Comparison of ENCODE assay signal across 8 cellular contexts in the genomic region with DNA sequence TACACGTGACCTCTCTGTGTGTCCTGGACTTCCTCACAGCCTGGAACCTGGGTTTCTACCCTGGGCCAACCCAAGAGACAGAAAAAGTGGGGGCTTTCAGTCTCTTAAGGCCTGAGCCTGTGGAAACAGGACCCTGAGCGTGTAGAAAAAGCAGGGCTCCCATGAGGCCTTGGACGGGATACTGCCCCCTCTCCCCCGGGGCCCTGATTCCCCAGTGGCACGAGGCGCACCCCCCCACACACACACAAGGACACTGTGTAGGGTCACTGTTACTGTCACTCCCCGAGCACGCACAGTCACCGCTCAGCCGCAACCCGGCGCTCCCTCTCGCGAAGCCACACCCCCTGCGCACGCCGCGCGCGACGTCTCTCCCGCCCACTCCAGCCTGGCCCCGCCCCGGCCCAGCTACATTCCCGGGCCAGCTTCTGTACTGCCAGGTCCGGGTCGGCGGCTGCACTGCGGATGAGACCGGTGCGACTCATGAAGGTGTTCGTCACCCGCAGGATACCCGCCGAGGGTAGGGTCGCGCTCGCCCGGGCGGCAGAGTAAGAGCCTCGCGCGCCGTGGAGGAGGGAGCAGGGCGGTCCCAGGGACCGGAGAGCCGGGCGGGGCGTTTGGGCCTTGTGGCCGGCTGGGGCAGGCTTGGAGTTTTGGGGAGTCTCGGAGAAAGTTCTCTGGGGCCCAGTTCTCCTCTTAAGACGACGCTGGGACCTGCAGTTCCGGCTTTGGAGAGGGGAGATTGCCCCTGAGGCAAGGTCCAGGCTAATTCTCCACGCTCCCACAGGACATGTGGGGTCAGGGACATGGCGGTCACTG. TPM values are rescaled to one million over a fixed set of nuclear protein-coding genes. Genes with fewer than 3 reads are reported as not detected.
DNase-seq lines count a peak whose midpoint lies in the region; ATAC-seq and TF ChIP-seq lines count a peak whose summit lies in the region.

A gene (plus strand): TSS at position 408 of the 816 bp plus-strand sequence. CDS start 55 bp downstream, at position 463.

- intact Hi-C loops in mucosa of descending colon (cut with DNase I, micrococcal nuclease) = no loop called here

- H3K27ac ChIP-seq in OCI-LY1 (ENCODE audit: low read depth, low read length, poor library complexity, severe bottlenecking) = peak within 1 kb of the TSS; percentile 100

- no peaks in the 10 kb centered on the region for H3K9me2 ChIP-seq in OCI-LY1 (ENCODE audit: low read depth, low read length)

- H3K36me3 ChIP-seq in OCI-LY1 (ENCODE audit: insufficient read depth, low read length) (peaks cover 40% of the 10 kb centered on the region), mucosa of descending colon (ENCODE audit: low read depth) (no peaks in the 10 kb centered on the region)

- H3K4me2 ChIP-seq in OCI-LY1 (ENCODE audit: low read length) = peak within 1 kb of the TSS; percentile 95

- H3K9me3 ChIP-seq in OCI-LY1 (ENCODE audit: low read length) = no peaks in the 10 kb centered on the region
- H3K9me3 ChIP-seq in mucosa of descending colon = no peaks in the 10 kb centered on the region

- in situ Hi-C loops in Caki2 (cut with HindIII; ENCODE audit: low pct_unique_long_range_greater_than_20kb, low sequenced_read_pairs) = no loop called here

- H3K9ac ChIP-seq in OCI-LY1 (ENCODE audit: low read length) = peak within 1 kb of the TSS; percentile 84

- H3K4me1 ChIP-seq in OCI-LY1 (ENCODE audit: insufficient read depth, low read length, severe bottlenecking) (peaks cover 80% of the 10 kb centered on the region), mucosa of descending colon (ENCODE audit: low read depth) (peaks cover 16% of the 10 kb centered on the region)

- no peak for TF ChIP-seq CTCF in OCI-LY1 (IDR thresholded peaks at IDR 0.05; ENCODE audit: low read length)
- TF ChIP-seq CTCF in mucosa of descending colon (IDR thresholded peaks at IDR 0.05) = no peak

- H2AFZ ChIP-seq in OCI-LY1 (ENCODE audit: low read length) = no peak within 1 kb of the TSS

- H3K79me2 ChIP-seq in OCI-LY1 (ENCODE audit: insufficient read depth, low read length) = peaks cover 28% of the 10 kb centered on the region

- no peaks in the 10 kb centered on the region for H3F3A ChIP-seq in OCI-LY1 (ENCODE audit: insufficient read depth, low read length)

- ATAC-seq in GM21367 (IDR thresholded peaks at IDR 0.05; ENCODE audit: unreplicated experiment) (peak; percentile 87), mucosa of descending colon (peak; percentile 99)

- H3K4me3 ChIP-seq in OCI-LY1 (ENCODE audit: low read depth, low read length, poor library complexity, severe bottlenecking) = peak within 1 kb of the TSS; percentile 81
- peak within 1 kb of the TSS; percentile 74 for H3K4me3 ChIP-seq in mucosa of descending colon

- DNase-seq in Caki2 (ENCODE audit: low read depth) (peak; percentile 75), HT1080 (ENCODE audit: low read depth) (peak; percentile 82), epidermal melanocyte (ENCODE audit: insufficient read length, low spot score) (peak; percentile 72), mucosa of descending colon (peak; percentile 91 to 95 (median 94))
- peak; percentile 96 for DNase-seq in activated CD8-positive, alpha-beta memory T cell treated with anti-CD3 and anti-CD28 coated beads, Interleukin-2, amount 50 U/mL, for 48 hours
- peak; percentile 75 to 78 for DNase-seq in stimulated activated CD8-positive, alpha-beta memory T cell treated with anti-CD3 and anti-CD28 coated beads, Interleukin-4, amount 100 ng/mL, for 4 hours (ENCODE audit: low read depth in 2 of 2, low spot score in 1 of 2)

- no peaks in the 10 kb centered on the region for H3K27me3 ChIP-seq in OCI-LY1 (ENCODE audit: insufficient read depth, low read length)

- H4K20me1 ChIP-seq in OCI-LY1 (ENCODE audit: insufficient read depth, low read length) = no peaks in the 10 kb centered on the region

RNA-seq across cellular contexts. Expression of the gene that starts here (rescaled TPM):
- total RNA-seq in Caki2 (2014; rRNA removed; shearing (Covaris generic); ENCODE audit: low replicate concordance) = 32.3 and 54.8 TPM in 2 replicates
- 139 and 149 TPM in 2 replicates for total RNA-seq in HT1080 (2014; rRNA removed; shearing (Covaris generic))
- polyA plus RNA-seq in HT1080 (2015; cell fraction: cytosol; rRNA removed) = 114 and 132 TPM in 2 replicates
- 99.3 and 103 TPM in 2 replicates for polyA plus RNA-seq in HT1080 (2015; cell fraction: nucleus; rRNA removed)
- 10 to 100 TPM; 63.0 to 81.3 (median 79.5) TPM for total RNA-seq in mucosa of descending colon

Comparison
In these comparisons a context has a peak if more than half of its experiments do, and no peak if none do; other contexts are left out.
1. Peak in every context shown above with its lines: DNase-seq, ATAC-seq, H3K4me3 ChIP-seq and H3K27ac ChIP-seq.